In the genomic region with DNA sequence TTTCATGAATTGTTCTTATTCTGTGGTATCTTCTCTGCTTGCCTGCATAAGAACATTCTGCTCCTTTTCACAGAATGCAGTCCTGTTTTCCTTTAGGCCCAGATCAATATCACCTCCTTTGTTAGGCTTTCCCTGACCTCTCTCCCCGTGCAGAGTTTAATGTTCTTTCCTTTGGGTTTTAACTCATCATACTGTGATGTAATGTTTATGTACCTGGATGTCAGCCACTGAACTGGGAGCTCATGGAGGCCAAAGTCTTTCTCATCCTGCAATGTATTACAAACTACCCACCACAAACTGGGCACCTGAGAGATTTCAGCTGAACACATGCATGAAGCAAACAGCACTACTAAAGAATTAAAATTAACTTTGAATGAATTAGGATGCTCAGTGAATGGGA, we compare ENCODE assay signal across 28 cellular contexts.
"Had no signal": no experiment of that assay in that cellular context is flagged by ENCODE, and none has a peak within 500 bp of the region (broad histone marks: within the 10 kb centered on the region; RNA-seq: fewer than 3 reads in every experiment).

No MANE protein-coding gene starts in this region.

- H3K9me3 ChIP-seq: ascending aorta, body of pancreas, MG63 had no signal

- H3K27ac ChIP-seq: ascending aorta, body of pancreas, cardiac muscle cell had no signal

- H3K27me3 ChIP-seq: ascending aorta, body of pancreas, MG63 had no signal

- H3K4me3 ChIP-seq: ascending aorta, body of pancreas, cardiac muscle cell, MG63 had no signal

- DNase-seq: activated CD4-positive, alpha-beta memory T cell treated with anti-CD3 and anti-CD28 coated beads for 36 hours; activated CD4-positive, alpha-beta T cell treated with anti-CD3 and anti-CD28 coated beads, Interleukin-2, amount 10 ng/mL, durations not matched to agents 7 days and 5 days; activated CD4-positive, CD25-positive, alpha-beta regulatory T cell; activated CD8-positive, alpha-beta memory T cell treated with anti-CD3 and anti-CD28 coated beads for 24 hours; activated effector memory CD4-positive, alpha-beta T cell treated with anti-CD3 and anti-CD28 coated beads, Interleukin-2, amount 50 U/mL, for 16 hours; activated naive CD4-positive, alpha-beta T cell treated with Interleukin-2 at 50 U/mL for 16 hours; activated naive CD8-positive, alpha-beta T cell treated with anti-CD3 and anti-CD28 coated beads, Interleukin-2, amount 50 U/mL, for 24 hours; activated T-cell treated with anti-CD3 and anti-CD28 coated beads, Interleukin-2, amount 50 U/mL, for 4 hours; amniotic stem cell; body of pancreas; IMR-90; KBM-7; MG63; NCI-H1105; NCI-H1436 treated with DMSO at 0.1 percent for 48 hours; NCI-H187; NCI-H2081 treated with DMSO at 0.1 percent for 48 hours; NCI-H2171; NCI-H345; NCI-H510A; NCI-H526 treated with DMSO at 0.1 percent for 48 hours; NCI-H82; PC-3; SIG-M5; T-helper 17 cell; T-helper 9 cell had no signal

- H3K4me1 ChIP-seq: ascending aorta, body of pancreas had no signal

- H3K36me3 ChIP-seq: ascending aorta, cardiac muscle cell, MG63 had no signal
